Comparison of ENCODE assay signal across 7 cellular contexts in genomic region chr15:45276851-45277250, GRCh38. TPM values are rescaled to one million over a fixed set of nuclear protein-coding genes. Genes with fewer than 3 reads are reported as not detected.
DNase-seq lines count a peak whose midpoint lies in the region; ATAC-seq and TF ChIP-seq lines count a peak whose summit lies in the region.

No MANE protein-coding gene starts in this region.

- H3K4me3 ChIP-seq in breast epithelium, result no peak overlapping the region

- H3K4me1 ChIP-seq in breast epithelium, result peaks cover 0 to 5% of the 10 kb centered on the region in 2 donors

- no peaks in the 10 kb centered on the region for H3K27me3 ChIP-seq in breast epithelium

- peak; percentile 52 for TF ChIP-seq CTCF in GM12873 (IDR thresholded peaks at IDR 0.05; ENCODE audit: insufficient read depth, low read depth, low read length, missing control alignments)
- TF ChIP-seq CTCF in breast epithelium (IDR thresholded peaks at IDR 0.05), result peak in 2 of 3 donors; percentile 29 to 41

- intact Hi-C loops in breast epithelium (cut with DNase I; ENCODE audit: low total_unique reads) (no loop called here), Right ventricle myocardium superior (cut with DNase I) (no loop called here)

- no peak overlapping the region for H3K27ac ChIP-seq in breast epithelium

- DNase-seq in NCI-H2081 treated with DMSO at 0.1 percent for 48 hours (lab: John Stamatoyannopoulos, UW) (peak; percentile 66), breast epithelium (ENCODE audit: low spot score in 2 of 2) (no peak), myocyte (ENCODE audit: low read depth) (peak; percentile 52), Right ventricle myocardium superior (no peak)

- ATAC-seq in GM21367 (IDR thresholded peaks at IDR 0.05; ENCODE audit: unreplicated experiment), result no peak
- ATAC-seq in HG02884 (IDR thresholded peaks at IDR 0.05; ENCODE audit: unreplicated experiment), result no peak
- no peak for ATAC-seq in Right ventricle myocardium superior (ENCODE audit: poor library complexity)

- no peaks in the 10 kb centered on the region for H3K9me3 ChIP-seq in breast epithelium

- H3K36me3 ChIP-seq in breast epithelium, result no peaks in the 10 kb centered on the region

- no peak for TF ChIP-seq POLR2A in breast epithelium (IDR thresholded peaks at IDR 0.05)

RNA-seq across cellular contexts. Expression of gene SLC28A2, which starts 24.8 kb away (rescaled TPM):
- not detected for total RNA-seq in breast epithelium
- total RNA-seq in myocyte, result not detected in 2 replicates
- polyA plus RNA-seq in myocyte (2012), result 0.10 TPM
- total RNA-seq in Right ventricle myocardium superior, result not detected

Comparison
In these comparisons a context has a peak if more than half of its experiments do, and no peak if none do; other contexts are left out.
1. DNase-seq: peak in NCI-H2081 treated with DMSO at 0.1 percent for 48 hours (single experiment) and myocyte (single experiment); none in breast epithelium (0 of 2) and Right ventricle myocardium superior (single experiment).